Comparison of ENCODE assay signal across 8 cellular contexts in genomic region chr1:41917835-41918449, GRCh38. TPM values are rescaled to one million over a fixed set of nuclear protein-coding genes. Genes with fewer than 3 reads are reported as not detected.
DNase-seq lines count a peak whose midpoint lies in the region; ATAC-seq and TF ChIP-seq lines count a peak whose summit lies in the region.

No MANE protein-coding gene starts in this region.

- H3K4me1 ChIP-seq in CD8-positive, alpha-beta T cell (ENCODE audit: insufficient read depth, low read length): peaks cover 62% of the 10 kb centered on the region

- in situ Hi-C loops in KBM-7 (cut with MboI; ENCODE audit: low pct_unique_long_range_greater_than_20kb, low sequenced_read_pairs): no loop called here

- TF ChIP-seq POLR2A in lower leg skin (IDR thresholded peaks at IDR 0.05): no peak

- H3K27me3 ChIP-seq in CD8-positive, alpha-beta T cell (ENCODE audit: insufficient read depth, low read length): no peaks in the 10 kb centered on the region

- no peak for TF ChIP-seq CTCF in CD8-positive, alpha-beta T cell (IDR thresholded peaks at IDR 0.05)
- no peak for TF ChIP-seq CTCF in VCaP (conservative IDR thresholded peaks at IDR 0.05)
- TF ChIP-seq CTCF in coronary artery (IDR thresholded peaks at IDR 0.05): no peak
- TF ChIP-seq CTCF in lower leg skin (IDR thresholded peaks at IDR 0.05): no peak

- no peaks in the 10 kb centered on the region for H3K9me3 ChIP-seq in CD8-positive, alpha-beta T cell (ENCODE audit: low read length)

- intact Hi-C loops in CD8-positive, alpha-beta T cell (cut with DNase I, micrococcal nuclease): loop anchor here (1.0 to 10.0 kb wide), 2 partner anchors 27 to 547 kb away; partner anchors contain the start of gene CCDC30 (in 1 of the 2)
- intact Hi-C loops in lower leg skin (cut with DNase I; ENCODE audit: low total_unique reads): no loop called here

- peak overlapping the region; percentile 95 for H3K4me3 Mint-ChIP-seq in CD8-positive, alpha-beta T cell
- H3K4me3 Mint-ChIP-seq in stimulated activated memory B cell treated with anti-CD40 and anti-IgM and Interleukin-4, amounts not matched to agents 10 μg/mL and 1 μg/mL and 100 μg/mL, for 72 hours: peak overlapping the region; percentile 54

- peak; percentile 14 for ATAC-seq in CD8-positive, alpha-beta T cell
- no peak for ATAC-seq in stimulated activated memory B cell treated with anti-CD40 and anti-IgM and Interleukin-4, amounts not matched to agents 10 μg/mL and 1 μg/mL and 100 μg/mL, for 72 hours
- ATAC-seq in GM21576 (IDR thresholded peaks at IDR 0.05; ENCODE audit: unreplicated experiment): no peak
- ATAC-seq in GM19023 (IDR thresholded peaks at IDR 0.05; ENCODE audit: unreplicated experiment): no peak

- peak overlapping the region; percentile 70 for H3K4me3 ChIP-seq in CD8-positive, alpha-beta T cell (ENCODE audit: low read depth, low read length)
- H3K4me3 ChIP-seq in coronary artery (peak overlapping the region; percentile 80), lower leg skin (ENCODE audit: low read depth, poor library complexity, severe bottlenecking) (peak overlapping the region; percentile 53)

- H3K27me3 Mint-ChIP-seq in CD8-positive, alpha-beta T cell (ENCODE audit: low read depth): no peaks in the 10 kb centered on the region
- peaks cover 91% of the 10 kb centered on the region for H3K27me3 Mint-ChIP-seq in stimulated activated memory B cell treated with anti-CD40 and anti-IgM and Interleukin-4, amounts not matched to agents 10 μg/mL and 1 μg/mL and 100 μg/mL, for 72 hours

- H3K4me1 Mint-ChIP-seq in CD8-positive, alpha-beta T cell (ENCODE audit: low read depth): peaks cover 75% of the 10 kb centered on the region
- peaks cover 23% of the 10 kb centered on the region for H3K4me1 Mint-ChIP-seq in stimulated activated memory B cell treated with anti-CD40 and anti-IgM and Interleukin-4, amounts not matched to agents 10 μg/mL and 1 μg/mL and 100 μg/mL, for 72 hours

- no peaks in the 10 kb centered on the region for H3K36me3 ChIP-seq in CD8-positive, alpha-beta T cell (ENCODE audit: insufficient read depth, low read length)

- CTCF ChIA-PET in CD8-positive, alpha-beta T cell (lab: Charles Lee): interaction anchor here (6.4 kb wide), 1 partner anchor 26 kb away, joined by 61 read pairs; no protein-coding TSS in a partner anchor

- DNase-seq in CD8-positive, alpha-beta T cell: peak in 5 of 7 experiments; percentile 33 to 74 (median 43)
- DNase-seq in KBM-7: peak; percentile 19
- no peak for DNase-seq in coronary artery (ENCODE audit: low spot score)
- DNase-seq in lower leg skin (ENCODE audit: low spot score in 2 of 2): no peak

- WGBS in lower leg skin, 2 donors: 2 to 8% methylated on average over 26 to 35 of the region's 53 CpGs

- peak overlapping the region; percentile 27 for H3K27ac ChIP-seq in CD8-positive, alpha-beta T cell (ENCODE audit: low read depth, low read length)
- H3K27ac ChIP-seq in VCaP (peak overlapping the region; percentile 88), coronary artery (no peak overlapping the region)

- H3K9me3 Mint-ChIP-seq in CD8-positive, alpha-beta T cell: peaks cover 2% of the 10 kb centered on the region
- H3K9me3 Mint-ChIP-seq in stimulated activated memory B cell treated with anti-CD40 and anti-IgM and Interleukin-4, amounts not matched to agents 10 μg/mL and 1 μg/mL and 100 μg/mL, for 72 hours: peaks cover 7% of the 10 kb centered on the region

- POLR2A ChIA-PET in CD8-positive, alpha-beta T cell (lab: Charles Lee): interaction anchor here (0.8 to 8.1 kb wide), 2 partner anchors 22 to 25 kb away, joined by 3 to 89 read pairs; no protein-coding TSS in a partner anchor

- H3K36me3 Mint-ChIP-seq in CD8-positive, alpha-beta T cell: peaks cover 2% of the 10 kb centered on the region
- no peaks in the 10 kb centered on the region for H3K36me3 Mint-ChIP-seq in stimulated activated memory B cell treated with anti-CD40 and anti-IgM and Interleukin-4, amounts not matched to agents 10 μg/mL and 1 μg/mL and 100 μg/mL, for 72 hours

- H3K27ac Mint-ChIP-seq in CD8-positive, alpha-beta T cell: peak overlapping the region; percentile 81
- H3K27ac Mint-ChIP-seq in stimulated activated memory B cell treated with anti-CD40 and anti-IgM and Interleukin-4, amounts not matched to agents 10 μg/mL and 1 μg/mL and 100 μg/mL, for 72 hours: no peak overlapping the region

RNA-seq across cellular contexts. Expression of gene HIVEP3, which starts 0.8 kb away (rescaled TPM):
- total RNA-seq in CD8-positive, alpha-beta T cell: 1 to 10 TPM; 5.0 TPM
- total RNA-seq in lower leg skin: 10 to 100 TPM in 2 of 4 donors, 1 to 10 TPM in 2; 5.3 to 17.3 (median 9.1) TPM

Comparison
In these comparisons a context has a peak if more than half of its experiments do, and no peak if none do; other contexts are left out.
1. DNase-seq: peak in CD8-positive, alpha-beta T cell (5 of 7) and KBM-7 (single experiment); none in coronary artery (single experiment) and lower leg skin (0 of 2).
2. H3K27ac ChIP-seq: peak in CD8-positive, alpha-beta T cell (single experiment) and VCaP (single experiment); none in coronary artery (0 of 2).
3. Peak in every context shown above with its lines, with median percentiles within 50 percentile points of each other: H3K4me3 ChIP-seq.